Comparison of ENCODE assay signal across 31 cellular contexts in the genomic region with DNA sequence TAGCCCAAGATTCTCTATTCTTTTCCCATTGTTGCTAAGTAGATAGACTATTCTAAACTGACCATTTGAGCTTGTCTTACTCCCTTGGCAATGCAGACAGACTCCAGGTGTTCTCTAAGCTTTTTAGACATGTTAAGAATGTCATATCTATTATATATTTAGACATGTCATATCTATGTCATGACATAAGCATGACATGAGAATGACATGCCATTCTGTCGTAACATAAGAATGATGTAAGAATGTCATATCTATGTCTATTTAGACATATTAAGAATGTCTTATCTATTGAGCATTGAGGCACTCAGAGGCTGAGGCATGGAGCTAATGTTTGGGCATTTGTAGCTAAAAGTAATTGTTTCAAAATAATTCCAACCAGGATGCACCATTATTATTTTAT.
A peak's percentile ranks its signal among the peaks of the same experiment; 100 is the strongest.
DNase-seq lines count a peak whose midpoint lies in the region; ATAC-seq, FAIRE-seq and TF ChIP-seq lines count a peak whose summit lies in the region.
"Had no signal": no experiment of that assay in that cellular context is flagged by ENCODE, and none has a peak within 500 bp of the region (broad histone marks: within the 10 kb centered on the region; RNA-seq: fewer than 3 reads in every experiment).

No MANE protein-coding gene starts in this region.

- H3K4me1 ChIP-seq in HepG2 (ENCODE audit: insufficient read depth, low read length) (no peaks in the 10 kb centered on the region), right lobe of liver (no peaks in the 10 kb centered on the region)
- H3K4me1 ChIP-seq: A549, BLaER1, Caco-2 had no signal

- TF ChIP-seq POLR2A in HepG2 (IDR thresholded peaks at IDR 0.05; ENCODE audit: insufficient read depth in 1 of 2, low read depth in 2 of 2, low read length in 2 of 2): no peak
- TF ChIP-seq POLR2A in right lobe of liver (IDR thresholded peaks at IDR 0.05): no peak

- POLR2A ChIA-PET in HepG2 (lab: Yijun Ruan, JAX): no interaction called here

- TF ChIP-seq RAD21 in HepG2 (CRISPR knock-in tag; IDR thresholded peaks at IDR 0.05) (no peak), neural cell (conservative IDR thresholded peaks at IDR 0.05) (no peak)

- no TSS peak for BruUV-seq in HepG2 (replicated peaks; lab: Mats Ljungman, UMichigan)

- no peaks in the 10 kb centered on the region for H3K9me2 ChIP-seq in neural cell (ENCODE audit: insufficient read depth, low read length)

- no peak for FAIRE-seq in HepG2 (lab: Jason Lieb, UNC)
- FAIRE-seq: A204.1, A549, D721Med had no signal

- no peak overlapping the region for H3K9ac ChIP-seq in HepG2 (ENCODE audit: insufficient read depth, low read depth, low read length)
- no peak overlapping the region for H3K9ac ChIP-seq in neural cell (ENCODE audit: low read length)
- H3K9ac ChIP-seq: BLaER1; BLaER1 treated with 17β-estradiol and CSF1 and Interleukin-3, amounts not matched to agents 10 nM and 100 nM had no signal

- DNase-seq in HepG2 (ENCODE audit: low spot score): no peak
- DNase-seq in right lobe of liver: no peak
- no peak for DNase-seq in mucosa of gallbladder (ENCODE audit: low spot score)
- DNase-seq: 8988T; ACHN; AML-193; BE2C; C1 segment of cervical spinal cord; Caco-2; Calu3; CD4-positive, alpha-beta memory T cell; CD4-positive, alpha-beta T cell; CD4-positive, CD25-positive, alpha-beta regulatory T cell; CD8-positive, alpha-beta memory T cell; CD8-positive, alpha-beta T cell; COR-L47; DMS 273 treated with DMSO at 0.1 percent for 48 hours; DMS153; DMS53; DMS79; DMS79 treated with DMSO at 0.1 percent for 48 hours; DND-41; EL had no signal

- CTCF ChIA-PET in HepG2 (lab: Yijun Ruan, JAX; ENCODE audit: low intra/inter-chr PET ratio, low total read pairs): no interaction called here

- TF ChIP-seq CTCF in HepG2 (CRISPR knock-in tag; IDR thresholded peaks at IDR 0.05) (no peak), right lobe of liver (IDR thresholded peaks at IDR 0.05) (no peak), neural cell (IDR thresholded peaks at IDR 0.05; ENCODE audit: poor library complexity, severe bottlenecking) (no peak)

- no peak for TF ChIP-seq EP300 in HepG2 (IDR thresholded peaks at IDR 0.05; ENCODE audit: low read depth in 2 of 2, low read length in 2 of 2)
- no peak for TF ChIP-seq EP300 in HepG2 (CRISPR knock-in tag; IDR thresholded peaks at IDR 0.05; ENCODE audit: borderline replicate concordance)
- peak; percentile 83 for TF ChIP-seq EP300 in neural cell (conservative IDR thresholded peaks at IDR 0.05; ENCODE audit: poor library complexity, severe bottlenecking)

- H2AFZ ChIP-seq in HepG2 (ENCODE audit: low read length) (no peak overlapping the region), neural cell (ENCODE audit: low read depth, low read length) (no peak overlapping the region)

- H4K20me1 ChIP-seq in HepG2 (ENCODE audit: insufficient read depth, low read length) (no peaks in the 10 kb centered on the region), neural cell (ENCODE audit: insufficient read depth) (no peaks in the 10 kb centered on the region)
- H4K20me1 ChIP-seq: BLaER1; BLaER1 treated with 17β-estradiol and CSF1 and Interleukin-3, amounts not matched to agents 10 nM and 100 nM had no signal

- ATAC-seq in HepG2 (no peak), right lobe of liver (no peak)
- ATAC-seq: A549; CD8-positive, alpha-beta T cell had no signal

- H3K27me3 ChIP-seq in HepG2 (ENCODE audit: control insufficient read depth in 1 of 2, insufficient read depth in 2 of 2, low read length in 2 of 2) (no peaks in the 10 kb centered on the region), right lobe of liver (no peaks in the 10 kb centered on the region), neural cell (ENCODE audit: insufficient read depth, low read depth, low read length) (no peaks in the 10 kb centered on the region)
- H3K27me3 ChIP-seq: BE2C; BLaER1; BLaER1 treated with 17β-estradiol and CSF1 and Interleukin-3, amounts not matched to agents 10 nM and 100 nM had no signal

- H3K79me2 ChIP-seq in HepG2 (ENCODE audit: insufficient read depth, low read length): no peaks in the 10 kb centered on the region
- H3K79me2 ChIP-seq in neural cell (replicated peaks; ENCODE audit: insufficient read depth, low read length): no peaks in the 10 kb centered on the region

- no peaks in the 10 kb centered on the region for H3F3A ChIP-seq in neural cell (ENCODE audit: insufficient read depth, low read length, poor library complexity, severe bottlenecking)

- intact Hi-C loops in HepG2 (cut with micrococcal nuclease; ENCODE audit: unreplicated experiment): no loop called here
- intact Hi-C loops in right lobe of liver (cut with DNase I): no loop called here

- no peak overlapping the region for H3K4me3 ChIP-seq in HepG2 (replicated peaks in 1 of 3; ENCODE audit: insufficient read depth in 1 of 3, low read depth in 2 of 3, low read length in 3 of 3)
- H3K4me3 ChIP-seq in right lobe of liver: no peak overlapping the region
- H3K4me3 ChIP-seq in neural cell (ENCODE audit: low read length): no peak overlapping the region
- H3K4me3 ChIP-seq: A549; BLaER1; BLaER1 treated with 17β-estradiol and CSF1 and Interleukin-3, amounts not matched to agents 10 nM and 100 nM had no signal

- WGBS in HepG2 (ENCODE audit: low lambda C conversion rate): 0% methylated on average over 1 of the region's 1 CpG
- 63% methylated on average over 1 of the region's 1 CpG for WGBS in right lobe of liver (ENCODE audit: insufficient coverage, low coverage, low lambda C conversion rate, missing lambda C conversion rate)

- H3K27ac ChIP-seq in HepG2 (ENCODE audit: extremely low read length, insufficient read depth, low read length): no peak overlapping the region
- no peak overlapping the region for H3K27ac ChIP-seq in right lobe of liver
- no peak overlapping the region for H3K27ac ChIP-seq in neural cell (ENCODE audit: low read length)
- H3K27ac ChIP-seq: 22Rv1; A549; BLaER1; BLaER1 treated with 17β-estradiol and CSF1 and Interleukin-3, amounts not matched to agents 10 nM and 100 nM; C4-2B had no signal

- H3K4me2 ChIP-seq in HepG2 (ENCODE audit: low read depth, low read length) (no peak overlapping the region), neural cell (ENCODE audit: low read length) (no peak overlapping the region)
- H3K4me2 ChIP-seq: A549; BLaER1; BLaER1 treated with 17β-estradiol and CSF1 and Interleukin-3, amounts not matched to agents 10 nM and 100 nM had no signal

- in situ Hi-C loops in HepG2 (cut with HindIII; ENCODE audit: extremely low pct_ligation_motif_present, low pct_unique_long_range_greater_than_20kb): no loop called here

- no peaks in the 10 kb centered on the region for H3K36me3 ChIP-seq in HepG2 (replicated peaks in 1 of 2; ENCODE audit: control insufficient read depth in 1 of 2, insufficient read depth in 2 of 2, low read length in 2 of 2)
- H3K36me3 ChIP-seq in right lobe of liver: no peaks in the 10 kb centered on the region
- no peaks in the 10 kb centered on the region for H3K36me3 ChIP-seq in neural cell (ENCODE audit: insufficient read depth, low read length)
- H3K36me3 ChIP-seq: BE2C; BLaER1; BLaER1 treated with 17β-estradiol and CSF1 and Interleukin-3, amounts not matched to agents 10 nM and 100 nM had no signal

- H3K9me3 ChIP-seq in HepG2 (ENCODE audit: low read length) (no peaks in the 10 kb centered on the region), right lobe of liver (no peaks in the 10 kb centered on the region), neural cell (ENCODE audit: low read length) (no peaks in the 10 kb centered on the region)
- H3K9me3 ChIP-seq: A549; BE2C; BLaER1; BLaER1 treated with 17β-estradiol and CSF1 and Interleukin-3, amounts not matched to agents 10 nM and 100 nM; Caco-2 had no signal

TF ChIP-seq in HepG2, 621 proteins besides CTCF, POLR2A, EP300 and RAD21:
- 0 out of 2 replicates have a peak, but pooled peaks have one; percentile 23 for TF ChIP-seq CREB1 (IDR thresholded peaks at IDR 0.05)
- no peak for TF ChIP-seq CREB1 (CRISPR knock-in tag; IDR thresholded peaks at IDR 0.05)
- no peak for TF ChIP-seq NFE2L2 (IDR thresholded peaks at IDR 0.05; ENCODE audit: low read length)

TF ChIP-seq in neural cell, 6 proteins besides CTCF, POLR2A, EP300 and RAD21:
- TF ChIP-seq SMC3 (conservative IDR thresholded peaks at IDR 0.05; ENCODE audit: poor library complexity) (no peak), TAF1 (IDR thresholded peaks at IDR 0.05; ENCODE audit: low read depth) (no peak), POLR2AphosphoS5 (IDR thresholded peaks at IDR 0.05) (peak; percentile 35), MXI1 (conservative IDR thresholded peaks at IDR 0.05; ENCODE audit: poor library complexity, severe bottlenecking) (no peak)
